1 cellular context compared by ENCODE assay signal in the genomic region with DNA sequence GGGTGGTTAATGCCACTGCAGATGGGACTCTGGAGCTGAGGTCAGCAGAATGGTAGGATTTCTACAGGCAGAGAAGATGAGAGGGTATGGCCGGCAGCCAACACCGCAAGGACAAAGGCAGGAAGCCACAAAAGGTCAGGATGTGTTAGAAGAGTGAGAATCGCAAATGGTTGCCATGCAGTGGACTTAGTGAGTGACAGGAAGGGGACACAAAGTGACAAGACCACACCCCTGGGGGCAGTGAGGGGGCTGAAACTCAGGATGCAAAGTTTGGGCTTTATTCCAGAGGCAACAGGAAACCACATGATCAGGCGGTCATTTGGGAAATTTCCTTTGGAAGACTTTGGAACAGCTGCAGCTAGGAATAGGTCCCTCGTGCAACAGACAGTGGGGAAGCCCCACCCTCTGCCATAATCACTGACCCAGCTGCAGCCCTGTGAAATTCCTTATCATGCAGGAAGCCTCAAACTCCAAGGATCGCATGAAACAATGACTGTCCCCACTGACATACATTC.
TF ChIP-seq lines count a peak whose summit lies in the region.

No MANE protein-coding gene starts in this region.

TF ChIP-seq in HepG2, 621 proteins besides CTCF, POLR2A, EP300 and RAD21 (continued from another document and continues in another):
- TF ChIP-seq, protein P1, sequence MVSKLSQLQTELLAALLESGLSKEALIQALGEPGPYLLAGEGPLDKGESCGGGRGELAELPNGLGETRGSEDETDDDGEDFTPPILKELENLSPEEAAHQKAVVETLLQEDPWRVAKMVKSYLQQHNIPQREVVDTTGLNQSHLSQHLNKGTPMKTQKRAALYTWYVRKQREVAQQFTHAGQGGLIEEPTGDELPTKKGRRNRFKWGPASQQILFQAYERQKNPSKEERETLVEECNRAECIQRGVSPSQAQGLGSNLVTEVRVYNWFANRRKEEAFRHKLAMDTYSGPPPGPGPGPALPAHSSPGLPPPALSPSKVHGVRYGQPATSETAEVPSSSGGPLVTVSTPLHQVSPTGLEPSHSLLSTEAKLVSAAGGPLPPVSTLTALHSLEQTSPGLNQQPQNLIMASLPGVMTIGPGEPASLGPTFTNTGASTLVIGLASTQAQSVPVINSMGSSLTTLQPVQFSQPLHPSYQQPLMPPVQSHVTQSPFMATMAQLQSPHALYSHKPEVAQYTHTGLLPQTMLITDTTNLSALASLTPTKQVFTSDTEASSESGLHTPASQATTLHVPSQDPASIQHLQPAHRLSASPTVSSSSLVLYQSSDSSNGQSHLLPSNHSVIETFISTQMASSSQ (IDR thresholded peaks at IDR 0.05; ENCODE audit: low read depth): no peak
- TF ChIP-seq, protein P1 (CRISPR knock-in tag; IDR thresholded peaks at IDR 0.05; ENCODE audit: borderline replicate concordance): no peak; the same call in 1 of the 2 replicates
- TF ChIP-seq RAD51 (IDR thresholded peaks at IDR 0.05; ENCODE audit: borderline replicate concordance) (no peak), KLF11 (CRISPR knock-in tag; IDR thresholded peaks at IDR 0.05) (no peak), ZNF616 (CRISPR knock-in tag; IDR thresholded peaks at IDR 0.05; ENCODE audit: low read depth) (no peak), GTF3A (CRISPR knock-in tag; conservative IDR thresholded peaks at IDR 0.05) (no peak), CREB1 (IDR thresholded peaks at IDR 0.05) (no peak), CREB1 (CRISPR knock-in tag; IDR thresholded peaks at IDR 0.05) (no peak), POLR2G (IDR thresholded peaks at IDR 0.05; ENCODE audit: low read depth, low read length) (no peak), ARNT2 (CRISPR knock-in tag; IDR thresholded peaks at IDR 0.05; ENCODE audit: low read depth) (no peak), ZNF124 (CRISPR knock-in tag; IDR thresholded peaks at IDR 0.05) (no peak), ZNF75D (CRISPR knock-in tag; IDR thresholded peaks at IDR 0.05; ENCODE audit: borderline replicate concordance) (no peak), KAT8 (CRISPR knock-in tag; IDR thresholded peaks at IDR 0.05) (peak; percentile 62; the same call in 1 of the 2 replicates), ZNF563 (CRISPR knock-in tag; IDR thresholded peaks at IDR 0.05) (no peak), TEAD2 (CRISPR knock-in tag; IDR thresholded peaks at IDR 0.05) (no peak), HOXA7 (CRISPR knock-in tag; IDR thresholded peaks at IDR 0.05) (no peak), IKZF4 (CRISPR knock-in tag; IDR thresholded peaks at IDR 0.05; ENCODE audit: borderline replicate concordance, low read depth, not compliant biosample characterization) (no peak), ZNF589 (CRISPR knock-in tag; conservative IDR thresholded peaks at IDR 0.05) (no peak), NPAS2 (CRISPR knock-in tag; IDR thresholded peaks at IDR 0.05; ENCODE audit: borderline replicate concordance) (no peak), ZNF30 (CRISPR knock-in tag; IDR thresholded peaks at IDR 0.05) (no peak), PAF1 (CRISPR knock-in tag; IDR thresholded peaks at IDR 0.05) (no peak), MAFG (CRISPR knock-in tag; IDR thresholded peaks at IDR 0.05) (no peak), ZFP36L1 (CRISPR knock-in tag; IDR thresholded peaks at IDR 0.05) (0 out of 2 replicates have a peak, but pooled peaks have one; percentile 49), REXO4 (CRISPR knock-in tag; IDR thresholded peaks at IDR 0.05; ENCODE audit: borderline replicate concordance) (no peak)
- TF ChIP-seq, protein P2, sequence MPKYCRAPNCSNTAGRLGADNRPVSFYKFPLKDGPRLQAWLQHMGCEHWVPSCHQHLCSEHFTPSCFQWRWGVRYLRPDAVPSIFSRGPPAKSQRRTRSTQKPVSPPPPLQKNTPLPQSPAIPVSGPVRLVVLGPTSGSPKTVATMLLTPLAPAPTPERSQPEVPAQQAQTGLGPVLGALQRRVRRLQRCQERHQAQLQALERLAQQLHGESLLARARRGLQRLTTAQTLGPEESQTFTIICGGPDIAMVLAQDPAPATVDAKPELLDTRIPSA (CRISPR knock-in tag; IDR thresholded peaks at IDR 0.05; ENCODE audit: borderline replicate concordance): no peak
- TF ChIP-seq, protein P3, sequence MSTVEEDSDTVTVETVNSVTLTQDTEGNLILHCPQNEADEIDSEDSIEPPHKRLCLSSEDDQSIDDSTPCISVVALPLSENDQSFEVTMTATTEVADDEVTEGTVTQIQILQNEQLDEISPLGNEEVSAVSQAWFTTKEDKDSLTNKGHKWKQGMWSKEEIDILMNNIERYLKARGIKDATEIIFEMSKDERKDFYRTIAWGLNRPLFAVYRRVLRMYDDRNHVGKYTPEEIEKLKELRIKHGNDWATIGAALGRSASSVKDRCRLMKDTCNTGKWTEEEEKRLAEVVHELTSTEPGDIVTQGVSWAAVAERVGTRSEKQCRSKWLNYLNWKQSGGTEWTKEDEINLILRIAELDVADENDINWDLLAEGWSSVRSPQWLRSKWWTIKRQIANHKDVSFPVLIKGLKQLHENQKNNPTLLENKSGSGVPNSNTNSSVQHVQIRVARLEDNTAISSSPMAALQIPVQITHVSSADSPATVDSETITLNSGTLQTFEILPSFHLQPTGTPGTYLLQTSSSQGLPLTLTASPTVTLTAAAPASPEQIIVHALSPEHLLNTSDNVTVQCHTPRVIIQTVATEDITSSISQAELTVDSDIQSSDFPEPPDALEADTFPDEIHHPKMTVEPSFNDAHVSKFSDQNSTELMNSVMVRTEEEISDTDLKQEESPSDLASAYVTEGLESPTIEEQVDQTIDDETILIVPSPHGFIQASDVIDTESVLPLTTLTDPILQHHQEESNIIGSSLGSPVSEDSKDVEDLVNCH (CRISPR knock-in tag; IDR thresholded peaks at IDR 0.05): no peak
- TF ChIP-seq, protein P4, sequence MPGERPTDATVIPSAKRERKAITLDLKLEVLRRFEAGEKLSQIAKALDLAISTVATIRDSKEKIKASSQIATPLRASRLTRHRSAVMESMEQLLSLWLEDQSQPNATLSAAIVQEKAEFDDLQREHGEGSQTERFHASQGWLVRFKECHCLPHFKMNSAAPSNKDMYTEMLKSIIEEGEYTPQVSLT (CRISPR knock-in tag; IDR thresholded peaks at IDR 0.05; ENCODE audit: borderline replicate concordance, low read depth): no peak
- TF ChIP-seq, protein P5, sequence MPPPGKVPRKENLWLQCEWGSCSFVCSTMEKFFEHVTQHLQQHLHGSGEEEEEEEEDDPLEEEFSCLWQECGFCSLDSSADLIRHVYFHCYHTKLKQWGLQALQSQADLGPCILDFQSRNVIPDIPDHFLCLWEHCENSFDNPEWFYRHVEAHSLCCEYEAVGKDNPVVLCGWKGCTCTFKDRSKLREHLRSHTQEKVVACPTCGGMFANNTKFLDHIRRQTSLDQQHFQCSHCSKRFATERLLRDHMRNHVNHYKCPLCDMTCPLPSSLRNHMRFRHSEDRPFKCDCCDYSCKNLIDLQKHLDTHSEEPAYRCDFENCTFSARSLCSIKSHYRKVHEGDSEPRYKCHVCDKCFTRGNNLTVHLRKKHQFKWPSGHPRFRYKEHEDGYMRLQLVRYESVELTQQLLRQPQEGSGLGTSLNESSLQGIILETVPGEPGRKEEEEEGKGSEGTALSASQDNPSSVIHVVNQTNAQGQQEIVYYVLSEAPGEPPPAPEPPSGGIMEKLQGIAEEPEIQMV (CRISPR knock-in tag; IDR thresholded peaks at IDR 0.05; ENCODE audit: low read depth): no peak
- TF ChIP-seq, protein P6, sequence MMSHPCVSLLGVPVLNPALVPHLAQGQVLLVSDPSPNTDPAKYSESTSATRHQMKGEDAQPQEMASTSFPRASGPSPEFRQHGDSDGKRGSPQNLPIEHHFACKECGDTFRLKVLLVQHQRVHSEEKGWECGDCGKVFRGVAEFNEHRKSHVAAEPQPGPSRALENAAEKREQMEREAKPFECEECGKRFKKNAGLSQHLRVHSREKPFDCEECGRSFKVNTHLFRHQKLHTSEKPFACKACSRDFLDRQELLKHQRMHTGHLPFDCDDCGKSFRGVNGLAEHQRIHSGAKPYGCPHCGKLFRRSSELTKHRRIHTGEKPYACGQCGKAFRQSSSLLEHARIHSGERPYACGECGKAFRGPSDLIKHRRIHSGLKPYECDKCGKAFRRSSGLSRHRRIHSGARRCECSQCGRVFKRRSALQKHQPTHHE (CRISPR knock-in tag; IDR thresholded peaks at IDR 0.05; ENCODE audit: borderline replicate concordance): no peak
- TF ChIP-seq, protein P7, sequence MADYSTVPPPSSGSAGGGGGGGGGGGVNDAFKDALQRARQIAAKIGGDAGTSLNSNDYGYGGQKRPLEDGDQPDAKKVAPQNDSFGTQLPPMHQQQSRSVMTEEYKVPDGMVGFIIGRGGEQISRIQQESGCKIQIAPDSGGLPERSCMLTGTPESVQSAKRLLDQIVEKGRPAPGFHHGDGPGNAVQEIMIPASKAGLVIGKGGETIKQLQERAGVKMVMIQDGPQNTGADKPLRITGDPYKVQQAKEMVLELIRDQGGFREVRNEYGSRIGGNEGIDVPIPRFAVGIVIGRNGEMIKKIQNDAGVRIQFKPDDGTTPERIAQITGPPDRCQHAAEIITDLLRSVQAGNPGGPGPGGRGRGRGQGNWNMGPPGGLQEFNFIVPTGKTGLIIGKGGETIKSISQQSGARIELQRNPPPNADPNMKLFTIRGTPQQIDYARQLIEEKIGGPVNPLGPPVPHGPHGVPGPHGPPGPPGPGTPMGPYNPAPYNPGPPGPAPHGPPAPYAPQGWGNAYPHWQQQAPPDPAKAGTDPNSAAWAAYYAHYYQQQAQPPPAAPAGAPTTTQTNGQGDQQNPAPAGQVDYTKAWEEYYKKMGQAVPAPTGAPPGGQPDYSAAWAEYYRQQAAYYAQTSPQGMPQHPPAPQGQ (CRISPR knock-in tag; IDR thresholded peaks at IDR 0.05; ENCODE audit: borderline replicate concordance): no peak
- TF ChIP-seq, protein P8, sequence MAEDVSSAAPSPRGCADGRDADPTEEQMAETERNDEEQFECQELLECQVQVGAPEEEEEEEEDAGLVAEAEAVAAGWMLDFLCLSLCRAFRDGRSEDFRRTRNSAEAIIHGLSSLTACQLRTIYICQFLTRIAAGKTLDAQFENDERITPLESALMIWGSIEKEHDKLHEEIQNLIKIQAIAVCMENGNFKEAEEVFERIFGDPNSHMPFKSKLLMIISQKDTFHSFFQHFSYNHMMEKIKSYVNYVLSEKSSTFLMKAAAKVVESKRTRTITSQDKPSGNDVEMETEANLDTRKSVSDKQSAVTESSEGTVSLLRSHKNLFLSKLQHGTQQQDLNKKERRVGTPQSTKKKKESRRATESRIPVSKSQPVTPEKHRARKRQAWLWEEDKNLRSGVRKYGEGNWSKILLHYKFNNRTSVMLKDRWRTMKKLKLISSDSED (CRISPR knock-in tag; IDR thresholded peaks at IDR 0.05): no peak
- TF ChIP-seq, protein P9, sequence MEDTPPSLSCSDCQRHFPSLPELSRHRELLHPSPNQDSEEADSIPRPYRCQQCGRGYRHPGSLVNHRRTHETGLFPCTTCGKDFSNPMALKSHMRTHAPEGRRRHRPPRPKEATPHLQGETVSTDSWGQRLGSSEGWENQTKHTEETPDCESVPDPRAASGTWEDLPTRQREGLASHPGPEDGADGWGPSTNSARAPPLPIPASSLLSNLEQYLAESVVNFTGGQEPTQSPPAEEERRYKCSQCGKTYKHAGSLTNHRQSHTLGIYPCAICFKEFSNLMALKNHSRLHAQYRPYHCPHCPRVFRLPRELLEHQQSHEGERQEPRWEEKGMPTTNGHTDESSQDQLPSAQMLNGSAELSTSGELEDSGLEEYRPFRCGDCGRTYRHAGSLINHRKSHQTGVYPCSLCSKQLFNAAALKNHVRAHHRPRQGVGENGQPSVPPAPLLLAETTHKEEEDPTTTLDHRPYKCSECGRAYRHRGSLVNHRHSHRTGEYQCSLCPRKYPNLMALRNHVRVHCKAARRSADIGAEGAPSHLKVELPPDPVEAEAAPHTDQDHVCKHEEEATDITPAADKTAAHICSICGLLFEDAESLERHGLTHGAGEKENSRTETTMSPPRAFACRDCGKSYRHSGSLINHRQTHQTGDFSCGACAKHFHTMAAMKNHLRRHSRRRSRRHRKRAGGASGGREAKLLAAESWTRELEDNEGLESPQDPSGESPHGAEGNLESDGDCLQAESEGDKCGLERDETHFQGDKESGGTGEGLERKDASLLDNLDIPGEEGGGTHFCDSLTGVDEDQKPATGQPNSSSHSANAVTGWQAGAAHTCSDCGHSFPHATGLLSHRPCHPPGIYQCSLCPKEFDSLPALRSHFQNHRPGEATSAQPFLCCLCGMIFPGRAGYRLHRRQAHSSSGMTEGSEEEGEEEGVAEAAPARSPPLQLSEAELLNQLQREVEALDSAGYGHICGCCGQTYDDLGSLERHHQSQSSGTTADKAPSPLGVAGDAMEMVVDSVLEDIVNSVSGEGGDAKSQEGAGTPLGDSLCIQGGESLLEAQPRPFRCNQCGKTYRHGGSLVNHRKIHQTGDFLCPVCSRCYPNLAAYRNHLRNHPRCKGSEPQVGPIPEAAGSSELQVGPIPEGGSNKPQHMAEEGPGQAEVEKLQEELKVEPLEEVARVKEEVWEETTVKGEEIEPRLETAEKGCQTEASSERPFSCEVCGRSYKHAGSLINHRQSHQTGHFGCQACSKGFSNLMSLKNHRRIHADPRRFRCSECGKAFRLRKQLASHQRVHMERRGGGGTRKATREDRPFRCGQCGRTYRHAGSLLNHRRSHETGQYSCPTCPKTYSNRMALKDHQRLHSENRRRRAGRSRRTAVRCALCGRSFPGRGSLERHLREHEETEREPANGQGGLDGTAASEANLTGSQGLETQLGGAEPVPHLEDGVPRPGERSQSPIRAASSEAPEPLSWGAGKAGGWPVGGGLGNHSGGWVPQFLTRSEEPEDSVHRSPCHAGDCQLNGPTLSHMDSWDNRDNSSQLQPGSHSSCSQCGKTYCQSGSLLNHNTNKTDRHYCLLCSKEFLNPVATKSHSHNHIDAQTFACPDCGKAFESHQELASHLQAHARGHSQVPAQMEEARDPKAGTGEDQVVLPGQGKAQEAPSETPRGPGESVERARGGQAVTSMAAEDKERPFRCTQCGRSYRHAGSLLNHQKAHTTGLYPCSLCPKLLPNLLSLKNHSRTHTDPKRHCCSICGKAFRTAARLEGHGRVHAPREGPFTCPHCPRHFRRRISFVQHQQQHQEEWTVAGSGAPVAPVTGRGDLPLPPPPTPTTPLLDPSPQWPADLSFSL (CRISPR knock-in tag; IDR thresholded peaks at IDR 0.05): no peak
- TF ChIP-seq, protein P10, sequence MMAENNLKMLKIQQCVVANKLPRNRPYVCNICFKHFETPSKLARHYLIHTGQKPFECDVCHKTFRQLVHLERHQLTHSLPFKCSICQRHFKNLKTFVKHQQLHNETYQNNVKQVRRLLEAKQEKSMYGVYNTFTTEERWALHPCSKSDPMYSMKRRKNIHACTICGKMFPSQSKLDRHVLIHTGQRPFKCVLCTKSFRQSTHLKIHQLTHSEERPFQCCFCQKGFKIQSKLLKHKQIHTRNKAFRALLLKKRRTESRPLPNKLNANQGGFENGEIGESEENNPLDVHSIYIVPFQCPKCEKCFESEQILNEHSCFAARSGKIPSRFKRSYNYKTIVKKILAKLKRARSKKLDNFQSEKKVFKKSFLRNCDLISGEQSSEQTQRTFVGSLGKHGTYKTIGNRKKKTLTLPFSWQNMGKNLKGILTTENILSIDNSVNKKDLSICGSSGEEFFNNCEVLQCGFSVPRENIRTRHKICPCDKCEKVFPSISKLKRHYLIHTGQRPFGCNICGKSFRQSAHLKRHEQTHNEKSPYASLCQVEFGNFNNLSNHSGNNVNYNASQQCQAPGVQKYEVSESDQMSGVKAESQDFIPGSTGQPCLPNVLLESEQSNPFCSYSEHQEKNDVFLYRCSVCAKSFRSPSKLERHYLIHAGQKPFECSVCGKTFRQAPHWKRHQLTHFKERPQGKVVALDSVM (CRISPR knock-in tag; IDR thresholded peaks at IDR 0.05): no peak
